Comparison of ENCODE assay signal across 8 cellular contexts in genomic region chr15:99076555-99077308, GRCh38. TPM values are rescaled to one million over a fixed set of nuclear protein-coding genes. Genes with fewer than 3 reads are reported as not detected.
DNase-seq lines count a peak whose midpoint lies in the region; ATAC-seq and TF ChIP-seq lines count a peak whose summit lies in the region.

No MANE protein-coding gene starts in this region.

- peak overlapping the region; percentile 78 for H3K4me3 Mint-ChIP-seq in activated CD4-positive, alpha-beta T cell treated with anti-CD3 and anti-CD28 coated beads, Interleukin-2, amount 10 ng/mL, durations not matched to agents 24 days and 14 days
- no peak overlapping the region for H3K4me3 Mint-ChIP-seq in endodermal cell

- H3K36me3 ChIP-seq in endodermal cell (ENCODE audit: control insufficient read depth, insufficient read depth, low read length), result no peaks in the 10 kb centered on the region

- ATAC-seq in GM19324 (IDR thresholded peaks at IDR 0.05; ENCODE audit: low FRiP score, unreplicated experiment) (peak; percentile 74), HG03378 (IDR thresholded peaks at IDR 0.05; ENCODE audit: unreplicated experiment) (peak; percentile 79)
- ATAC-seq in stimulated activated naive CD8-positive, alpha-beta T cell treated with anti-CD3 and anti-CD28 coated beads, Interleukin-15, Interleukin-2, amounts not matched to agents 100 U/mL and 50 U/mL, for 24 hours, result peak; percentile 72

- H3K9me3 Mint-ChIP-seq in activated CD4-positive, alpha-beta T cell treated with anti-CD3 and anti-CD28 coated beads, Interleukin-2, amount 10 ng/mL, durations not matched to agents 24 days and 14 days, result no peaks in the 10 kb centered on the region
- H3K9me3 Mint-ChIP-seq in endodermal cell, result peaks cover 2% of the 10 kb centered on the region

- H3K4me3 ChIP-seq in endodermal cell (ENCODE audit: low read length), result peak overlapping the region; percentile 37

- H3K27ac ChIP-seq in endodermal cell (ENCODE audit: low read depth, low read length), result no peak overlapping the region

- no peaks in the 10 kb centered on the region for H3K9me3 ChIP-seq in endodermal cell (ENCODE audit: control insufficient read depth, low read length)

- no peak overlapping the region for H3K9ac ChIP-seq in endodermal cell (ENCODE audit: extremely low read depth, low read length, poor library complexity, severe bottlenecking)

- H3K27ac Mint-ChIP-seq in activated CD4-positive, alpha-beta T cell treated with anti-CD3 and anti-CD28 coated beads, Interleukin-2, amount 10 ng/mL, durations not matched to agents 24 days and 14 days, result no peak overlapping the region
- H3K27ac Mint-ChIP-seq in endodermal cell, result peak overlapping the region; percentile 37

- DNase-seq in CMK (ENCODE audit: low read depth) (peak; percentile 50), NCI-H345 (lab: John Stamatoyannopoulos, UW) (peak; percentile 73), endodermal cell (peak; percentile 83), mesenteric fat pad (ENCODE audit: low spot score) (peak; percentile 76)
- DNase-seq in activated CD4-positive, alpha-beta T cell treated with anti-CD3 and anti-CD28 coated beads, Interleukin-2, amount 10 ng/mL, durations not matched to agents 24 days and 14 days, result peak; percentile 84
- DNase-seq in stimulated activated naive CD8-positive, alpha-beta T cell treated with anti-CD3 and anti-CD28 coated beads, Interleukin-15, Interleukin-2, amounts not matched to agents 100 U/mL and 50 U/mL, for 24 hours, result peak; percentile 35

- H3K4me1 Mint-ChIP-seq in activated CD4-positive, alpha-beta T cell treated with anti-CD3 and anti-CD28 coated beads, Interleukin-2, amount 10 ng/mL, durations not matched to agents 24 days and 14 days, result peaks cover 5% of the 10 kb centered on the region
- peaks cover 5% of the 10 kb centered on the region for H3K4me1 Mint-ChIP-seq in endodermal cell

- H3K4me1 ChIP-seq in endodermal cell (ENCODE audit: control insufficient read depth, insufficient read depth, low read length), result no peaks in the 10 kb centered on the region

- no peaks in the 10 kb centered on the region for H3K36me3 Mint-ChIP-seq in activated CD4-positive, alpha-beta T cell treated with anti-CD3 and anti-CD28 coated beads, Interleukin-2, amount 10 ng/mL, durations not matched to agents 24 days and 14 days (ENCODE audit: low read depth)
- H3K36me3 Mint-ChIP-seq in endodermal cell (ENCODE audit: low read depth), result no peaks in the 10 kb centered on the region

- intact Hi-C loops in activated CD4-positive, alpha-beta T cell treated with anti-CD3 and anti-CD28 coated beads, Interleukin-2, amount 10 ng/mL, durations not matched to agents 24 days and 14 days (cut with micrococcal nuclease), result loop anchor here (1.0 kb wide), 2 partner anchors 557 to 634 kb away; no protein-coding TSS in a partner anchor

- peaks cover 22% of the 10 kb centered on the region for H3K27me3 Mint-ChIP-seq in activated CD4-positive, alpha-beta T cell treated with anti-CD3 and anti-CD28 coated beads, Interleukin-2, amount 10 ng/mL, durations not matched to agents 24 days and 14 days
- H3K27me3 Mint-ChIP-seq in endodermal cell (ENCODE audit: insufficient read depth), result peaks cover 6% of the 10 kb centered on the region

- TF ChIP-seq CTCF in endodermal cell (conservative IDR thresholded peaks at IDR 0.05), result peak; percentile 94

- 9 to 12% methylated on average over 9 to 10 of the region's 10 CpGs for WGBS in endodermal cell (ENCODE audit: insufficient coverage in 1 of 2, insufficient read length in 1 of 2), 2 experiments

- H3K27me3 ChIP-seq in endodermal cell (ENCODE audit: control insufficient read depth, insufficient read depth, low read length, poor library complexity, severe bottlenecking), result no peaks in the 10 kb centered on the region

RNA-seq across cellular contexts. Expression of gene SYNM, which starts 28.1 kb away (rescaled TPM):
- 0.79 and 1.1 TPM in 2 replicates for total RNA-seq in activated CD4-positive, alpha-beta T cell treated with anti-CD3 and anti-CD28 coated beads, Interleukin-2, amount 10 ng/mL, durations not matched to agents 24 days and 14 days
- total RNA-seq in endodermal cell, result 10 to 100 TPM in 1 of 2 donors, 1 to 10 TPM in 1; 2.3 to 12.5 TPM
- polyA plus RNA-seq in endodermal cell (2013, experiment 1 of 2), result 2.0 TPM
- polyA plus RNA-seq in endodermal cell (2013, experiment 2 of 2), result 2.5 TPM
- total RNA-seq in mesenteric fat pad, result 36.4 TPM
